1 cellular context compared by ENCODE assay signal in genomic region chr20:49582413-49583334, GRCh38.
TF ChIP-seq lines count a peak whose summit lies in the region.

No MANE protein-coding gene starts in this region.

TF ChIP-seq in HepG2, 621 proteins besides CTCF, POLR2A, EP300 and RAD21 (continued from another document):
- TF ChIP-seq ZNF280D (CRISPR knock-in tag; IDR thresholded peaks at IDR 0.05) (peak; percentile 97), MED13 (CRISPR knock-in tag; IDR thresholded peaks at IDR 0.05) (no peak), NFRKB (IDR thresholded peaks at IDR 0.05) (no peak), ZNF558 (CRISPR knock-in tag; IDR thresholded peaks at IDR 0.05; ENCODE audit: borderline replicate concordance) (0 out of 2 replicates have a peak, but pooled peaks have one; percentile 47), CHD4 (IDR thresholded peaks at IDR 0.05; ENCODE audit: borderline replicate concordance, low read length) (peak; percentile 79; the same call in 1 of the 2 replicates), SRF (IDR thresholded peaks at IDR 0.05; ENCODE audit: low read depth, low read length) (0 out of 2 replicates have a peak, but pooled peaks have one; percentile 52), ZNF251 (CRISPR knock-in tag; IDR thresholded peaks at IDR 0.05) (no peak), NFE2 (CRISPR knock-in tag; IDR thresholded peaks at IDR 0.05) (no peak), IRF2 (CRISPR knock-in tag; IDR thresholded peaks at IDR 0.05) (no peak), ZNF253 (CRISPR knock-in tag; IDR thresholded peaks at IDR 0.05; ENCODE audit: borderline replicate concordance) (no peak), ZNF503 (CRISPR knock-in tag; IDR thresholded peaks at IDR 0.05) (no peak), ZNF451 (CRISPR knock-in tag; IDR thresholded peaks at IDR 0.05) (no peak), ATF7-NPFF (CRISPR knock-in tag; IDR thresholded peaks at IDR 0.05; ENCODE audit: low read depth) (no peak), KDM1A (CRISPR knock-in tag; IDR thresholded peaks at IDR 0.05) (peak; percentile 88)
